In genomic region chr4:7157666-7158065, GRCh38 we compare ENCODE assay signal across 16 cellular contexts. TPM values are rescaled to one million over a fixed set of nuclear protein-coding genes. Genes with fewer than 3 reads are reported as not detected.
"Had no signal": no experiment of that assay in that cellular context is flagged by ENCODE, and none has a peak within 500 bp of the region (broad histone marks: within the 10 kb centered on the region; RNA-seq: fewer than 3 reads in every experiment).

No MANE protein-coding gene starts in this region.

- DNase-seq: activated CD4-positive, alpha-beta T cell treated with anti-CD3 and anti-CD28 coated beads, Interleukin-2, amount 50 U/mL, for 48 hours; activated naive CD4-positive, alpha-beta T cell; activated naive CD8-positive, alpha-beta T cell treated with anti-CD3 and anti-CD28 coated beads, Interleukin-2, amount 50 U/mL, for 24 hours; hypothalamus; mesenchymal stem cell; retina; SHP77 treated with DMSO at 0.1 percent for 48 hours; small intestine; stimulated activated CD4-positive, alpha-beta T cell treated with anti-CD3 and anti-CD28 coated beads, Interleukin-4, amount 100 ng/mL, for 4 hours; stimulated activated CD8-positive, alpha-beta memory T cell treated with anti-CD3 and anti-CD28 coated beads, Interleukin-4, amount 100 ng/mL, for 48 hours; stimulated activated naive CD4-positive, alpha-beta T cell treated with Interleukin-2 at 50 U/mL for 16 hours; substantia nigra; trophoblast cell had no signal

- H3K27me3 ChIP-seq: ascending aorta, esophagus muscularis mucosa had no signal

- H3K4me3 Mint-ChIP-seq: activated naive CD8-positive, alpha-beta T cell treated with anti-CD3 and anti-CD28 coated beads, Interleukin-2, amount 50 U/mL, for 24 hours had no signal

- ATAC-seq: activated naive CD8-positive, alpha-beta T cell treated with anti-CD3 and anti-CD28 coated beads, Interleukin-2, amount 50 U/mL, for 24 hours had no signal

- H3K4me1 Mint-ChIP-seq: activated naive CD8-positive, alpha-beta T cell treated with anti-CD3 and anti-CD28 coated beads, Interleukin-2, amount 50 U/mL, for 24 hours had no signal

- H3K27ac Mint-ChIP-seq: activated naive CD8-positive, alpha-beta T cell treated with anti-CD3 and anti-CD28 coated beads, Interleukin-2, amount 50 U/mL, for 24 hours had no signal

- H3K9me3 Mint-ChIP-seq: activated naive CD8-positive, alpha-beta T cell treated with anti-CD3 and anti-CD28 coated beads, Interleukin-2, amount 50 U/mL, for 24 hours had no signal

- H3K36me3 ChIP-seq: ascending aorta, esophagus muscularis mucosa had no signal

- H3K4me3 ChIP-seq: ascending aorta, esophagus muscularis mucosa had no signal

RNA-seq across cellular contexts. Expression of gene SORCS2, which starts 34.7 kb away (rescaled TPM):
- total RNA-seq: T-helper 1 cell treated with Interleukin-12 subunit alpha and Interleukin-12 subunit beta and Interleukin-4 antibody, amounts not matched to agents 30 ng/mL and 1 ng/mL, for 36 hours had no signal
